In the genomic region with DNA sequence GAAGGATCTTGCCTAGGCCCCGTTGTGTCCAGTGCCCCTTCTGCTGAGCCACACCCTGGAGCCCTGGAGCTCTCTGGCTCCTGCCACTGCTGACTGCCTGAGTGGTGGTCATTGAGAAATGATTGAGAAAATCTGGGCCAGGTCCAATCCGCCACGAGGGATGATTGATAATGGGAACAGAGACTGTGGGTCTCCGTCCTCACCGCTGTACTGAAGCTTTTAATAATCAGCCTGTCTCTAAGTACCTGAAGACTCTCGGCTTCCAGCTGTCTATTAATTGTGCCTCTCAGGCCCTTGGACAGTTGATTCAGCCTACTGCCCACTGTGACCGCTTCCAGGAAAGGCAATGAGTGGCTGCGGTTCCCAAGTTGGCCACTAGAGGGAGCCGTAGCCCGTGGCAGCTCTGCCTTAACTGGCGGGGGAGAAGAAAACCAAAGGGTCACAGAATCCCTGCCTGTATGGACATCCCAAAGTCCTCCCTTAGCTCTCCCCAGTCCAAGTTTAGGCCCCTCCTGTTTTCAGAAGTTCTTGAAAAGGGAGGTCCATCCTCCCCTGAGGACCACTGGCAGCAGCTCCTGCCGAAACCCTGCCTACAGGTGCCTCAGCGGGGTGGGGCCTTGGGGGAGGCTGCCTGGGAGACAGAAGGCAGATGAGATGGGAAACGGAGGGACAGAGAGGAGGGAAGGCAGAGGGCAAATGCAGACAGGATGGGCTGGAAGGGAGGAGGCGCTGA, we compare ENCODE assay signal across 8 cellular contexts.
DNase-seq lines count a peak whose midpoint lies in the region; ATAC-seq and TF ChIP-seq lines count a peak whose summit lies in the region.

No MANE protein-coding gene starts in this region.

- no peaks in the 10 kb centered on the region for H3K36me3 Mint-ChIP-seq in activated CD8-positive, alpha-beta T cell treated with anti-CD3 and anti-CD28 coated beads for 36 hours (ENCODE audit: low read depth)

- DNase-seq in DMS114 treated with DMSO at 0.1 percent for 48 hours (lab: John Stamatoyannopoulos, UW; ENCODE audit: unreplicated experiment) (peak; percentile 39), NCI-H748 treated with DMSO at 0.1 percent for 48 hours (lab: John Stamatoyannopoulos, UW) (peak; percentile 32), ecto neural progenitor cell (ENCODE audit: low spot score) (peak; percentile 92), medulla oblongata (ENCODE audit: extremely low spot score) (peak; percentile 86)
- DNase-seq in activated CD8-positive, alpha-beta T cell treated with anti-CD3 and anti-CD28 coated beads for 36 hours = peak; percentile 86
- peak; percentile 49 for DNase-seq in stimulated activated CD8-positive, alpha-beta memory T cell treated with anti-CD3 and anti-CD28 coated beads, Interleukin-12 subunit alpha, Interleukin-12 subunit beta, amount 100 ng/mL, for 1 hour (ENCODE audit: low read depth)

- peaks cover 11% of the 10 kb centered on the region for H3K4me1 Mint-ChIP-seq in activated CD8-positive, alpha-beta T cell treated with anti-CD3 and anti-CD28 coated beads for 36 hours (ENCODE audit: low read depth)

- peak; percentile 98 for TF ChIP-seq CTCF in activated CD8-positive, alpha-beta T cell treated with anti-CD3 and anti-CD28 coated beads for 36 hours (IDR thresholded peaks at IDR 0.05)

- ATAC-seq in HG02759 (IDR thresholded peaks at IDR 0.05; ENCODE audit: unreplicated experiment) (peak; percentile 55), HG03139 (IDR thresholded peaks at IDR 0.05; ENCODE audit: unreplicated experiment) (no peak)
- peak; percentile 49 for ATAC-seq in activated CD8-positive, alpha-beta T cell treated with anti-CD3 and anti-CD28 coated beads for 36 hours

- intact Hi-C loops in activated CD8-positive, alpha-beta T cell treated with anti-CD3 and anti-CD28 coated beads for 36 hours (cut with micrococcal nuclease) = loop anchor here (5.0 kb wide), 1 partner anchor 98 kb away; no protein-coding TSS in a partner anchor

- peak overlapping the region; percentile 9 for H3K27ac Mint-ChIP-seq in activated CD8-positive, alpha-beta T cell treated with anti-CD3 and anti-CD28 coated beads for 36 hours

- POLR2A ChIA-PET in activated CD8-positive, alpha-beta T cell treated with anti-CD3 and anti-CD28 coated beads for 36 hours (lab: Charles Lee) = interaction anchor here (0.7 to 1.6 kb wide), 3 partner anchors 12 to 205 kb away, joined by 3 to 5 read pairs (median 4); no protein-coding TSS in a partner anchor

- no peaks in the 10 kb centered on the region for H3K9me3 Mint-ChIP-seq in activated CD8-positive, alpha-beta T cell treated with anti-CD3 and anti-CD28 coated beads for 36 hours

- H3K27me3 Mint-ChIP-seq in activated CD8-positive, alpha-beta T cell treated with anti-CD3 and anti-CD28 coated beads for 36 hours = no peaks in the 10 kb centered on the region

- H3K4me3 Mint-ChIP-seq in activated CD8-positive, alpha-beta T cell treated with anti-CD3 and anti-CD28 coated beads for 36 hours = peak overlapping the region; percentile 74

- CTCF ChIA-PET in activated CD8-positive, alpha-beta T cell treated with anti-CD3 and anti-CD28 coated beads for 36 hours (lab: Charles Lee) = interaction anchor here (0.7 to 9.0 kb wide), 41 partner anchors 9 to 1095 kb away, joined by 3 to 188 read pairs (median 4); a partner anchor contains a TSS

Comparison
In these comparisons a context has a peak if more than half of its experiments do, and no peak if none do; other contexts are left out.
1. DNase-seq: peak in every context shown above with its lines; median percentile 92 in ecto neural progenitor cell; 86 in activated CD8-positive, alpha-beta T cell treated with anti-CD3 and anti-CD28 coated beads for 36 hours; 86 in medulla oblongata; 49 in stimulated activated CD8-positive, alpha-beta memory T cell treated with anti-CD3 and anti-CD28 coated beads, Interleukin-12 subunit alpha, Interleukin-12 subunit beta, amount 100 ng/mL, for 1 hour; 39 in DMS114 treated with DMSO at 0.1 percent for 48 hours; 32 in NCI-H748 treated with DMSO at 0.1 percent for 48 hours.